32 cellular contexts compared by ENCODE assay signal in the genomic region with DNA sequence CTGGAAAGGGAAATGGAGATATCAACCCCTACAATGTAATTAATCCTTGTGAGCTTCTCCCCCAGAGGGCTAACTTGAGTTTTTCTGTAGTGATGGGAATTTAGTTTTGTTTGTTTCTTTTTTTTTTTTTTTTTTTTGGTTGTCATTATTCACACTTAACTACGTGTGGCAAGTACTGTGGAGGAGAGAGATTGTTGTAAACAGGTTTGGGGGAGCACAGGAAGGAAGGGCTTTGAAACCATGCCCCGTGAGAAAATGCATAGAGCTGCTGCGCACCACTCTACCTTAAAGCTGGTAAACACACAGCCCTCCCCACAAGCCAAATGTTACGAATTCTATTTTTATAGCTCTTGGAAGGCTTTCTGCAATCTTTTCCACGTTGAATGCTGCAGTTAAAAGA.
"Had no signal": no experiment of that assay in that cellular context is flagged by ENCODE, and none has a peak within 500 bp of the region (broad histone marks: within the 10 kb centered on the region; RNA-seq: fewer than 3 reads in every experiment).

No MANE protein-coding gene starts in this region.

- ATAC-seq: activated CD4-positive, CD25-positive, alpha-beta regulatory T cell treated with anti-CD3 and anti-CD28 coated beads, Interleukin-2, amount 50 U/mL, for 24 hours; heart right ventricle; left ventricle myocardium superior; psoas muscle had no signal

- H3K9me2 ChIP-seq: SK-N-SH had no signal

- H3K4me2 ChIP-seq: SK-N-SH had no signal

- H3K27me3 ChIP-seq: adrenal gland, cardiac muscle cell, esophagus squamous epithelium, sigmoid colon, testis, transverse colon had no signal

- H3K9ac ChIP-seq: parathyroid adenoma, SK-N-SH had no signal

- H3K27ac ChIP-seq: adrenal gland, cardiac muscle cell, coronary artery, epithelial cell of prostate, esophagus squamous epithelium, heart right ventricle, parathyroid adenoma, psoas muscle, sigmoid colon, testis, transverse colon, WERI-Rb-1 had no signal

- H3K36me3 ChIP-seq: adrenal gland, cardiac muscle cell, esophagus squamous epithelium, heart right ventricle, sigmoid colon, transverse colon, WERI-Rb-1 had no signal

- H3K79me2 ChIP-seq: parathyroid adenoma had no signal

- H3K4me3 ChIP-seq: adrenal gland, cardiac muscle cell, coronary artery, esophagus squamous epithelium, heart right ventricle, psoas muscle, sigmoid colon, testis, transverse colon had no signal

- H3K4me1 Mint-ChIP-seq: activated naive CD8-positive, alpha-beta T cell treated with anti-CD3 and anti-CD28 coated beads for 36 hours; naive B cell had no signal

- H3K36me3 Mint-ChIP-seq: activated naive CD8-positive, alpha-beta T cell treated with anti-CD3 and anti-CD28 coated beads for 36 hours; brain; naive B cell had no signal

- H3K9me3 ChIP-seq: adrenal gland, esophagus squamous epithelium, psoas muscle, sigmoid colon, SK-N-SH, testis, transverse colon had no signal

- H3K27me3 Mint-ChIP-seq: brain had no signal

- H3K27ac Mint-ChIP-seq: activated naive CD8-positive, alpha-beta T cell treated with anti-CD3 and anti-CD28 coated beads for 36 hours; naive B cell; T-helper 1 cell treated with Interleukin-12 subunit alpha and Interleukin-12 subunit beta and Interleukin-4 antibody, amounts not matched to agents 30 μg/mL and 1 μg/mL, for 36 hours had no signal

- H3K9me3 Mint-ChIP-seq: T-helper 1 cell treated with Interleukin-12 subunit alpha and Interleukin-12 subunit beta and Interleukin-4 antibody, amounts not matched to agents 30 μg/mL and 1 μg/mL, for 36 hours had no signal

- H3K4me1 ChIP-seq: adrenal gland, esophagus squamous epithelium, parathyroid adenoma, psoas muscle, testis, transverse colon had no signal

- DNase-seq: activated CD4-positive, alpha-beta T cell treated with anti-CD3 and anti-CD28 coated beads for 48 hours; activated CD4-positive, alpha-beta T cell treated with anti-CD3 and anti-CD28 coated beads, Interleukin-2, amount 50 U/mL, for 48 hours; activated CD8-positive, alpha-beta memory T cell treated with anti-CD3 and anti-CD28 coated beads for 24 hours; activated naive CD4-positive, alpha-beta T cell; activated naive CD8-positive, alpha-beta T cell treated with anti-CD3 and anti-CD28 coated beads for 36 hours; adrenal gland; aorta; esophagus squamous epithelium; foreskin melanocyte; heart right ventricle; islet precursor cell; left ventricle myocardium superior; naive B cell; occipital lobe; psoas muscle; sigmoid colon; SK-N-SH; small intestine; stimulated activated CD4-positive, alpha-beta T cell treated with anti-CD3 and anti-CD28 coated beads, Interleukin-4, amount 100 ng/mL, for 24 hours; stimulated activated naive CD4-positive, alpha-beta T cell treated with Interleukin-2 at 50 U/mL for 16 hours; SW 1271; T1000; testis; transverse colon; WERI-Rb-1 had no signal

- H2AFZ ChIP-seq: parathyroid adenoma had no signal

- H3K4me3 Mint-ChIP-seq: activated naive CD8-positive, alpha-beta T cell treated with anti-CD3 and anti-CD28 coated beads for 36 hours; naive B cell; T-helper 1 cell treated with Interleukin-12 subunit alpha and Interleukin-12 subunit beta and Interleukin-4 antibody, amounts not matched to agents 30 μg/mL and 1 μg/mL, for 36 hours had no signal
